9 cellular contexts compared by ENCODE assay signal in the genomic region with DNA sequence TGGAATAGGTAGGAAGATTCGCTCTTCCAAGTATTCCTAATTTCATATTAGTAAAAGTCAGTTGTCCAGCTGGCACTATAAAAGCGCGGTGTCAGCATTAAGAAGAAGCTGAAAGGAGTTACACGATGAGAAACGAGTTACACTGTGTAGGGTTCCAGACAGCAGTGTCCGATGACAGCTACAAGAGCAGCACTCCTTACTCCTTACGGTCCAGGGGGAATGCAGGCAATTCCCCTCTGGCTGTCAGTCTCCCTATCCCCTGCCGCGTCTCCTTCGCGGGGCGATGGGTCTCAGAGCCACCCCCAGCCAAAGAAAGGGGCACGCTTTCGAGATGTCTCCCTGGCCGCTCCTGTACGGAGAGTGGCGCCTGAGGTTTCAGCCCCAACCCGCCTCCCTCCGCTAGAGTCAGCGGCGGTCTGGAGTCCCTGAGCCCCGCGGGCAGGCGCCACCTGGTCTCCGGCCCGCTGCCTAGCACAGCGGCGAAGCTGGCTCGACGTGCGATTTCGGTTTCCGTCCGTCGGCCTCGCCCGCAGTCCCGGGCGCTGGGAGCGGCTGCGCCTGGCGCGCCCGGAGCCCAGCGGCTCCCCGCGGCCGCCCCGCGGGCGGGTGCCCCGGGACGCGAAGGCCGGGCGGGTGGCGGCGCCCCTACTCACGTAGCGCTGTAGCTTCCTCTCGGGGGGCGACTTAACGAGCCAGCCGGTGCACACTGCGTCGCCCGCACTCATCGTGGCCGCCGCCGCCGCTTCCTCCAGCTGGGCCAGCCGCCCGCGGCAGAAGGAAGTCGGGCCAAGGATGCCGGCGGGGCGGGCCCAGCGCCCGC. TPM values are rescaled to one million over a fixed set of nuclear protein-coding genes. Genes with fewer than 3 reads are reported as not detected.
DNase-seq lines count a peak whose midpoint lies in the region; ATAC-seq, FAIRE-seq and TF ChIP-seq lines count a peak whose summit lies in the region.
"Had no signal": no experiment of that assay in that cellular context is flagged by ENCODE, and none has a peak within 500 bp of the region (broad histone marks: within the 10 kb centered on the region; RNA-seq: fewer than 3 reads in every experiment).

A gene with protein sequence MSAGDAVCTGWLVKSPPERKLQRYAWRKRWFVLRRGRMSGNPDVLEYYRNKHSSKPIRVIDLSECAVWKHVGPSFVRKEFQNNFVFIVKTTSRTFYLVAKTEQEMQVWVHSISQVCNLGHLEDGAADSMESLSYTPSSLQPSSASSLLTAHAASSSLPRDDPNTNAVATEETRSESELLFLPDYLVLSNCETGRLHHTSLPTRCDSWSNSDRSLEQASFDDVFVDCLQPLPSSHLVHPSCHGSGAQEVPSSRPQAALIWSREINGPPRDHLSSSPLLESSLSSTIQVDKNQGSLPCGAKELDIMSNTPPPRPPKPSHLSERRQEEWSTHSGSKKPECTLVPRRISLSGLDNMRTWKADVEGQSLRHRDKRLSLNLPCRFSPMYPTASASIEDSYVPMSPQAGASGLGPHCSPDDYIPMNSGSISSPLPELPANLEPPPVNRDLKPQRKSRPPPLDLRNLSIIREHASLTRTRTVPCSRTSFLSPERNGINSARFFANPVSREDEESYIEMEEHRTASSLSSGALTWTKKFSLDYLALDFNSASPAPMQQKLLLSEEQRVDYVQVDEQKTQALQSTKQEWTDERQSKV (minus strand): TSS at position 777 of the 820 bp plus-strand sequence. CDS start 52 bp downstream, at position 725.

- peak within 1 kb of the TSS; percentile 59 for H3K4me3 Mint-ChIP-seq in Caco-2 (ENCODE audit: unreplicated experiment)
- H3K4me3 Mint-ChIP-seq in endothelial cell (ENCODE audit: unreplicated experiment): peak within 1 kb of the TSS; percentile 81

- no peaks in the 10 kb centered on the region for H3K36me3 Mint-ChIP-seq in Caco-2 (ENCODE audit: insufficient read depth, unreplicated experiment)
- no peaks in the 10 kb centered on the region for H3K36me3 Mint-ChIP-seq in endothelial cell (ENCODE audit: low read depth, unreplicated experiment)

- H3K4me3 ChIP-seq in Caco-2 (ENCODE audit: low read depth, low read length) (peak within 1 kb of the TSS; percentile 29), Loucy (ENCODE audit: low read length, poor library complexity, severe bottlenecking) (peak within 1 kb of the TSS; percentile 85), mucosa of rectum (ENCODE audit: low read length in 2 of 2) (peak within 1 kb of the TSS; percentile 44 to 66)
- H3K4me3 ChIP-seq: PC-9 had no signal

- ATAC-seq in GM21381 (IDR thresholded peaks at IDR 0.05; ENCODE audit: unreplicated experiment): peak; percentile 63

- H3K27me3 ChIP-seq in Caco-2 (replicated peaks; ENCODE audit: control insufficient read depth, insufficient read depth, low read length) (0 out of 2 replicates have a peak, but pooled peaks cover 2% of the 10 kb centered on the region), Loucy (ENCODE audit: insufficient read depth, low read length, poor library complexity, severe bottlenecking) (no peaks in the 10 kb centered on the region), mucosa of rectum (ENCODE audit: control insufficient read depth in 2 of 2, insufficient read depth in 2 of 2, low read length in 2 of 2) (peaks cover 7 to 23% of the 10 kb centered on the region in 2 donors)

- no peaks in the 10 kb centered on the region for H4K20me1 ChIP-seq in Loucy (ENCODE audit: insufficient read depth, low read length, poor library complexity, severe bottlenecking)

- peak within 1 kb of the TSS; percentile 79 for H3K9ac ChIP-seq in Loucy (ENCODE audit: low read depth, low read length, poor library complexity, severe bottlenecking)
- H3K9ac ChIP-seq in mucosa of rectum (ENCODE audit: low read depth in 1 of 2, low read length in 2 of 2): peak within 1 kb of the TSS; percentile 1 to 41

- H2AFZ ChIP-seq in Loucy (ENCODE audit: low read length): peak within 1 kb of the TSS; percentile 81
- H2AFZ ChIP-seq: PC-9 had no signal

- H3K4me2 ChIP-seq in Loucy (ENCODE audit: low read depth, low read length, poor library complexity, severe bottlenecking): peak within 1 kb of the TSS; percentile 99
- H3K4me2 ChIP-seq: PC-9 had no signal

- no peaks in the 10 kb centered on the region for H3K36me3 ChIP-seq in Caco-2 (ENCODE audit: control insufficient read depth, insufficient read depth, low read length)
- no peaks in the 10 kb centered on the region for H3K36me3 ChIP-seq in Loucy (ENCODE audit: insufficient read depth, low read length)
- H3K36me3 ChIP-seq in mucosa of rectum (ENCODE audit: control insufficient read depth in 2 of 2, insufficient read depth in 2 of 2, low read length in 2 of 2): no peaks in the 10 kb centered on the region

- no peaks in the 10 kb centered on the region for H3F3A ChIP-seq in Loucy (ENCODE audit: low read depth)

- no peak for FAIRE-seq in urothelium cell line (lab: Jason Lieb, UNC)

- H3K9me3 Mint-ChIP-seq in Caco-2 (ENCODE audit: unreplicated experiment) (no peaks in the 10 kb centered on the region), endothelial cell (ENCODE audit: unreplicated experiment) (no peaks in the 10 kb centered on the region)

- H3K4me1 Mint-ChIP-seq in Caco-2 (ENCODE audit: low read depth, unreplicated experiment) (no peaks in the 10 kb centered on the region), endothelial cell (ENCODE audit: unreplicated experiment) (peaks cover 5% of the 10 kb centered on the region)

- H3K9me3 ChIP-seq in Caco-2: no peaks in the 10 kb centered on the region
- H3K9me3 ChIP-seq in Loucy (ENCODE audit: insufficient read depth, low read depth, low read length): peaks cover under 1% of the 10 kb centered on the region; the same call in 1 of the 2 replicates
- H3K9me3 ChIP-seq in mucosa of rectum (ENCODE audit: control insufficient read depth in 2 of 2, low read length in 2 of 2): no peaks in the 10 kb centered on the region

- H3K27me3 Mint-ChIP-seq in Caco-2 (ENCODE audit: insufficient read depth, unreplicated experiment): peaks cover 17% of the 10 kb centered on the region
- H3K27me3 Mint-ChIP-seq in endothelial cell (ENCODE audit: unreplicated experiment): peaks cover 2% of the 10 kb centered on the region

- no peaks in the 10 kb centered on the region for H3K9me2 ChIP-seq in Loucy (replicated peaks; ENCODE audit: low read depth, low read length)

- intact Hi-C loops in Caco-2 (cut with micrococcal nuclease; ENCODE audit: unreplicated experiment): no loop called here

- BruUV-seq in Caco-2 (replicated peaks; lab: Mats Ljungman, UMichigan): no TSS peak

- H3K79me2 ChIP-seq in Loucy (ENCODE audit: insufficient read depth, low read length): 0 out of 2 replicates have a peak, but pooled peaks cover 6% of the 10 kb centered on the region

- CTCF ChIA-PET in Caco-2 (lab: Charles Lee): interaction anchor here (1.6 kb wide), 1 partner anchor 12 kb away, joined by 4 read pairs; the partner anchor contains the start of gene DKC1

- peak within 1 kb of the TSS; percentile 48 to 79 for H3K27ac ChIP-seq in mucosa of rectum (ENCODE audit: low read depth in 2 of 2, low read length in 2 of 2)
- H3K27ac ChIP-seq: PC-9 had no signal

- TF ChIP-seq CTCF in Caco-2 (IDR thresholded peaks at IDR 0.05; ENCODE audit: insufficient read depth in 1 of 2, low read depth in 1 of 2, low read length in 1 of 2, severe bottlenecking in 1 of 2, unreplicated experiment in 1 of 2): no peak
- no peak for TF ChIP-seq CTCF in Loucy (conservative IDR thresholded peaks at IDR 0.05; ENCODE audit: low read length)
- TF ChIP-seq CTCF in endothelial cell (IDR thresholded peaks at IDR 0.05; ENCODE audit: unreplicated experiment): no peak

- POLR2A ChIA-PET in Caco-2 (lab: Charles Lee): interaction anchor here (0.6 kb wide), 1 partner anchor 49 kb away, joined by 7 read pairs; no protein-coding TSS in a partner anchor

- DNase-seq in Caco-2 (peak in 1 of 2 experiments; percentile 20), endothelial cell (ENCODE audit: low spot score) (peak; percentile 23), urothelium cell line (ENCODE audit: low spot score) (peak; percentile 40), GOT3 (lab: John Stamatoyannopoulos, UW) (no peak)
- peak; percentile 30 to 54 for DNase-seq in activated CD4-positive, alpha-beta T cell treated with anti-CD3 and anti-CD28 coated beads, Interleukin-2, amount 50 U/mL, for 48 hours

- no peaks in the 10 kb centered on the region for H3K4me1 ChIP-seq in Caco-2
- H3K4me1 ChIP-seq in Loucy (ENCODE audit: insufficient read depth, low read length, poor library complexity, severe bottlenecking): peaks cover 24% of the 10 kb centered on the region
- H3K4me1 ChIP-seq in mucosa of rectum (ENCODE audit: control insufficient read depth in 2 of 2, insufficient read depth in 2 of 2, low read length in 2 of 2): no peaks in the 10 kb centered on the region

- H3K27ac Mint-ChIP-seq in Caco-2 (ENCODE audit: unreplicated experiment) (no peak within 1 kb of the TSS), endothelial cell (ENCODE audit: unreplicated experiment) (no peak within 1 kb of the TSS)

RNA-seq across cellular contexts. Expression of the gene that starts here (rescaled TPM):
- total RNA-seq in Caco-2 (2022): not detected in 2 replicates
- total RNA-seq in endothelial cell (ENCODE audit: unreplicated experiment): 0.90 TPM

Comparison
In these comparisons a context has a peak if more than half of its experiments do, and no peak if none do; other contexts are left out.
1. Peak in DNase-seq in endothelial cell; RNA of the gene not detected or under 1 TPM.
2. H3K4me3 ChIP-seq: peak in every context shown above with its lines; median percentile 85 in Loucy; 55 in mucosa of rectum; 29 in Caco-2.